In the genomic region with DNA sequence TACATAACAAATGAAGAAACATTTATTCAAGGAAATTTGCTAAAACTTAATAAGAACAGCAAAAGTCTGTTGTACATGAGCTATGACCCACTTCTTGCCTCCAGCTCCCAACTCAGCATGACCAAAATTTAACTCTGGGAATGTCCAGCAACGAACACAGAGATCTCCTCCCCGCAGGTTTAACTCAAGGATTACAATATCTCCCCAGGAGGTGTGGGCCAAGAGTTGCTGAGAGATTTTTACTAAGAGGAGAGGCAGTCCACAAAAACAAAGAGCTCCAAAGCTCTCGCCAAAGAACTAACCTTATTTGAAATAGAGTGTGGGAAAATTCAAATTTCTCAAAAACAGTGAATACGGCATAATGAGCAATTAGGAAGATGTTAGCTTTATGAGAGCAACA, we compare ENCODE assay signal across 24 cellular contexts.
"Had no signal": no experiment of that assay in that cellular context is flagged by ENCODE, and none has a peak within 500 bp of the region (broad histone marks: within the 10 kb centered on the region; RNA-seq: fewer than 3 reads in every experiment).

No MANE protein-coding gene starts in this region.

- H3K4me1 ChIP-seq: ascending aorta, breast epithelium, esophagus squamous epithelium, parathyroid adenoma, psoas muscle, stomach, thyroid gland, upper lobe of left lung, vagina had no signal

- H3K9ac ChIP-seq: parathyroid adenoma had no signal

- H3K27me3 ChIP-seq: ascending aorta, breast epithelium, esophagus squamous epithelium, stomach, thyroid gland, upper lobe of left lung, vagina had no signal

- H3K9me3 ChIP-seq: ascending aorta, breast epithelium, esophagus squamous epithelium, psoas muscle, stomach, thyroid gland, upper lobe of left lung, vagina had no signal

- H3K4me3 ChIP-seq: ascending aorta, breast epithelium, esophagus squamous epithelium, psoas muscle, stomach, thyroid gland, upper lobe of left lung, vagina had no signal

- ATAC-seq: naive thymus-derived CD4-positive, alpha-beta T cell; psoas muscle; stimulated activated naive B cell treated with anti-CD40 and anti-IgM and Interleukin-4, amounts not matched to agents 10 μg/mL and 1 μg/mL and 100 μg/mL, for 72 hours had no signal

- DNase-seq: activated CD4-positive, alpha-beta memory T cell treated with anti-CD3 and anti-CD28 coated beads, Interleukin-2, amount 10 ng/mL, durations not matched to agents 7 days and 5 days; activated CD4-positive, alpha-beta T cell treated with anti-CD3 and anti-CD28 coated beads, Interleukin-2, amount 10 ng/mL, durations not matched to agents 7 days and 5 days; activated CD8-positive, alpha-beta memory T cell treated with anti-CD3 and anti-CD28 coated beads, Interleukin-2, amount 50 U/mL, for 48 hours; activated gamma-delta T cell; activated naive CD4-positive, alpha-beta T cell treated with anti-CD3 and anti-CD28 coated beads, Interleukin-2, amount 10 ng/mL, durations not matched to agents 7 days and 5 days; activated naive CD8-positive, alpha-beta T cell treated with anti-CD3 and anti-CD28 coated beads, Interleukin-2, amount 10 ng/mL, durations not matched to agents 7 days and 5 days; activated T-cell treated with anti-CD3 and anti-CD28 coated beads, Interleukin-2, amount 50 U/mL, for 24 hours; central memory CD4-positive, alpha-beta T cell; esophagus squamous epithelium; foreskin melanocyte; midbrain; naive thymus-derived CD4-positive, alpha-beta T cell; occipital lobe; psoas muscle; stimulated activated CD4-positive, alpha-beta T cell treated with anti-CD3 and anti-CD28 coated beads, Interleukin-15, amount 100 ng/mL, for 24 hours; stimulated activated CD4-positive, alpha-beta T cell treated with anti-CD3 and anti-CD28 coated beads, Interleukin-2, amount 100 ng/mL, for 24 hours; stimulated activated naive B cell treated with anti-CD40 and anti-IgM and Interleukin-4, amounts not matched to agents 10 μg/mL and 1 μg/mL and 100 μg/mL, for 72 hours; stomach; thyroid gland; upper lobe of left lung had no signal

- H3K36me3 ChIP-seq: ascending aorta, breast epithelium, esophagus squamous epithelium, stomach, thyroid gland, upper lobe of left lung, vagina had no signal

- H3K27ac ChIP-seq: ascending aorta, breast epithelium, esophagus squamous epithelium, parathyroid adenoma, psoas muscle, stomach, thyroid gland, upper lobe of left lung, vagina had no signal
